ENCODE assay signal across 1 cellular context in the genomic region with DNA sequence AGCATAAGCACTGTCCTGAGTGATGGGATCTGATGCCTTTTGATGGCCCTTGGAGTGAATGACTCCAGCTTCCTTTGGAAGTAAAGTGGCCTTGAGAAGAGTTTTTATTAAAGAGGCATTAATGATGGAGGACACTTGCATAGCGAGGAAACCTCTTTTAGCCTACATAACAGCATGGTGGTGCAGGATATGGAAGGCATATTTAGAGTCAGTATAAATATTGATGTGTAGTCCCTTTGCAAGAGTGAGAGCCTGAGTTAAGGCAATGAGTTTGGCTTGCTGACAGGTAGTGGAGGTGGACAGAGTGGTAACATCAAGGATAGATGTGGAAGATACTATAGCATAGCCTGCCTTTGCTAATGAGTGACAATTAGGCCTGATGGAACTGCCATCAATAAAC. TPM values are rescaled to one million over a fixed set of nuclear protein-coding genes. Genes with fewer than 3 reads are reported as not detected.
"Had no signal": no experiment of that assay in that cellular context is flagged by ENCODE, and none has a peak within 500 bp of the region (broad histone marks: within the 10 kb centered on the region; RNA-seq: fewer than 3 reads in every experiment).

No MANE protein-coding gene starts in this region.

RNA-seq across cellular contexts. Expression of gene XIST, which starts 48.4 kb away (rescaled TPM):
- polyA plus RNA-seq: cardiac muscle cell had no signal
